In genomic region chr2:152372438-152372984, GRCh38 we compare ENCODE assay signal across 20 cellular contexts.
"Had no signal": no experiment of that assay in that cellular context is flagged by ENCODE, and none has a peak within 500 bp of the region (broad histone marks: within the 10 kb centered on the region; RNA-seq: fewer than 3 reads in every experiment).

No MANE protein-coding gene starts in this region.

- H3K27me3 ChIP-seq: hepatocyte, upper lobe of right lung had no signal

- H2AFZ ChIP-seq: hepatocyte had no signal

- H3K36me3 ChIP-seq: upper lobe of right lung, WERI-Rb-1 had no signal

- H3K9me3 ChIP-seq: upper lobe of right lung had no signal

- H3K4me2 ChIP-seq: hepatocyte had no signal

- DNase-seq: activated CD4-positive, alpha-beta T cell treated with anti-CD3 and anti-CD28 coated beads, Interleukin-2, amount 10 ng/mL, durations not matched to agents 7 days and 5 days; activated CD4-positive, CD25-positive, alpha-beta regulatory T cell treated with anti-CD3 and anti-CD28 coated beads, Interleukin-2, amount 50 U/mL, for 72 hours; activated CD8-positive, alpha-beta memory T cell treated with anti-CD3 and anti-CD28 coated beads, Interleukin-2, amount 10 ng/mL, durations not matched to agents 7 days and 5 days; activated CD8-positive, alpha-beta T cell treated with anti-CD3 and anti-CD28 coated beads for 36 hours; activated effector memory CD4-positive, alpha-beta T cell treated with anti-CD3 and anti-CD28 coated beads, Interleukin-2, amount 50 U/mL, for 16 hours; activated naive CD4-positive, alpha-beta T cell treated with anti-CD3 and anti-CD28 coated beads, Interleukin-2, amount 10 ng/mL, durations not matched to agents 7 days and 5 days; activated naive CD8-positive, alpha-beta T cell treated with anti-CD3 and anti-CD28 coated beads, Interleukin-2, amount 50 U/mL, for 24 hours; activated T-cell treated with anti-CD3 and anti-CD28 coated beads for 4 hours; cerebellar nuclear complex; cortex of kidney; immature natural killer cell; left ventricle myocardium superior; mammary epithelial cell; naive thymus-derived CD8-positive, alpha-beta T cell; stimulated activated CD4-positive, alpha-beta T cell treated with anti-CD3 and anti-CD28 coated beads, Interleukin-2, amount 100 ng/mL, for 48 hours; stimulated activated CD8-positive, alpha-beta memory T cell treated with anti-CD3 and anti-CD28 coated beads, Interleukin-4, amount 100 ng/mL, for 48 hours; stimulated activated naive B cell treated with anti-CD40 and anti-IgM and Interleukin-4, amounts not matched to agents 10 μg/mL and 1 μg/mL and 100 μg/mL, for 72 hours; upper lobe of right lung; WERI-Rb-1 had no signal

- H3K27ac ChIP-seq: hepatocyte, upper lobe of right lung, WERI-Rb-1 had no signal

- H3K4me3 ChIP-seq: hepatocyte, upper lobe of right lung had no signal
